Comparison of ENCODE assay signal across 1 cellular context in the genomic region with DNA sequence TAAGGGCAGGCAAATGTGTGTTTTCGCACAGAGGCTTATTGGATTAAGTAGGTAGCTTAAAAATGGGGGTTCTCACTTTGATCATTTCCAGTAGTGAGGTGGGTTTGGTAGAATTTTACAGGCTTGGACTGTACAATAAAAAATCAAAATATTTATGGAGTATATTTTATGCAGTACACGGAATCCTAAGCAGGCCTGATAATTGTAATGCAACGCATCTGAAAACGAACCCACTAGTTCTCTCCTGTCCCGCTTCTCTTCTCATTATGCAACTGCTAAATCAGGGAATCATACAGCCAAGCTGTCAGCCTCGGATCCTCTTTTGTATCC.
TF ChIP-seq lines count a peak whose summit lies in the region.

No MANE protein-coding gene starts in this region.

TF ChIP-seq in HEK293, 187 proteins besides CTCF, POLR2A, EP300 and RAD21 (continued from another document):
- TF ChIP-seq, protein P1, sequence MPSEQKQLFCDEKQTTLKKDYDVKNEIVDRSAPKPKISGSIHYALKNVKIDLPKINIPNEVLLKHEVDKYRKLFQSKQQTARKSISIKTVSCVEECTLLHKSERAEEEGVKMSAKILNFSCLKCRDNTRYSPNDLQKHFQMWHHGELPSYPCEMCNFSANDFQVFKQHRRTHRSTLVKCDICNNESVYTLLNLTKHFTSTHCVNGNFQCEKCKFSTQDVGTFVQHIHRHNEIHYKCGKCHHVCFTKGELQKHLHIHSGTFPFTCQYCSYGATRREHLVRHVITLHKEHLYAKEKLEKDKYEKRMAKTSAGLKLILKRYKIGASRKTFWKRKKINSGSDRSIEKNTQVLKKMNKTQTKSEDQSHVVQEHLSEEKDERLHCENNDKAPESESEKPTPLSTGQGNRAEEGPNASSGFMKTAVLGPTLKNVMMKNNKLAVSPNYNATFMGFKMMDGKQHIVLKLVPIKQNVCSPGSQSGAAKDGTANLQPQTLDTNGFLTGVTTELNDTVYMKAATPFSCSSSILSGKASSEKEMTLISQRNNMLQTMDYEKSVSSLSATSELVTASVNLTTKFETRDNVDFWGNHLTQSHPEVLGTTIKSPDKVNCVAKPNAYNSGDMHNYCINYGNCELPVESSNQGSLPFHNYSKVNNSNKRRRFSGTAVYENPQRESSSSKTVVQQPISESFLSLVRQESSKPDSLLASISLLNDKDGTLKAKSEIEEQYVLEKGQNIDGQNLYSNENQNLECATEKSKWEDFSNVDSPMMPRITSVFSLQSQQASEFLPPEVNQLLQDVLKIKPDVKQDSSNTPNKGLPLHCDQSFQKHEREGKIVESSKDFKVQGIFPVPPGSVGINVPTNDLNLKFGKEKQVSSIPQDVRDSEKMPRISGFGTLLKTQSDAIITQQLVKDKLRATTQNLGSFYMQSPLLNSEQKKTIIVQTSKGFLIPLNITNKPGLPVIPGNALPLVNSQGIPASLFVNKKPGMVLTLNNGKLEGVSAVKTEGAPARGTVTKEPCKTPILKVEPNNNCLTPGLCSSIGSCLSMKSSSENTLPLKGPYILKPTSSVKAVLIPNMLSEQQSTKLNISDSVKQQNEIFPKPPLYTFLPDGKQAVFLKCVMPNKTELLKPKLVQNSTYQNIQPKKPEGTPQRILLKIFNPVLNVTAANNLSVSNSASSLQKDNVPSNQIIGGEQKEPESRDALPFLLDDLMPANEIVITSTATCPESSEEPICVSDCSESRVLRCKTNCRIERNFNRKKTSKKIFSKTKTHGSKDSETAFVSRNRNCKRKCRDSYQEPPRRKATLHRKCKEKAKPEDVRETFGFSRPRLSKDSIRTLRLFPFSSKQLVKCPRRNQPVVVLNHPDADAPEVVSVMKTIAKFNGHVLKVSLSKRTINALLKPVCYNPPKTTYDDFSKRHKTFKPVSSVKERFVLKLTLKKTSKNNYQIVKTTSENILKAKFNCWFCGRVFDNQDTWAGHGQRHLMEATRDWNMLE (tag by site-specific recombination; conservative IDR thresholded peaks at IDR 0.05; ENCODE audit: low read depth) = 0 out of 2 replicates have a peak, but pooled peaks have one; percentile 4
- TF ChIP-seq ZNF707 (tag by site-specific recombination; IDR thresholded peaks at IDR 0.05) (no peak), ZNF777 (tag by site-specific recombination; IDR thresholded peaks at IDR 0.05; ENCODE audit: borderline replicate concordance) (no peak)
